In the genomic region with DNA sequence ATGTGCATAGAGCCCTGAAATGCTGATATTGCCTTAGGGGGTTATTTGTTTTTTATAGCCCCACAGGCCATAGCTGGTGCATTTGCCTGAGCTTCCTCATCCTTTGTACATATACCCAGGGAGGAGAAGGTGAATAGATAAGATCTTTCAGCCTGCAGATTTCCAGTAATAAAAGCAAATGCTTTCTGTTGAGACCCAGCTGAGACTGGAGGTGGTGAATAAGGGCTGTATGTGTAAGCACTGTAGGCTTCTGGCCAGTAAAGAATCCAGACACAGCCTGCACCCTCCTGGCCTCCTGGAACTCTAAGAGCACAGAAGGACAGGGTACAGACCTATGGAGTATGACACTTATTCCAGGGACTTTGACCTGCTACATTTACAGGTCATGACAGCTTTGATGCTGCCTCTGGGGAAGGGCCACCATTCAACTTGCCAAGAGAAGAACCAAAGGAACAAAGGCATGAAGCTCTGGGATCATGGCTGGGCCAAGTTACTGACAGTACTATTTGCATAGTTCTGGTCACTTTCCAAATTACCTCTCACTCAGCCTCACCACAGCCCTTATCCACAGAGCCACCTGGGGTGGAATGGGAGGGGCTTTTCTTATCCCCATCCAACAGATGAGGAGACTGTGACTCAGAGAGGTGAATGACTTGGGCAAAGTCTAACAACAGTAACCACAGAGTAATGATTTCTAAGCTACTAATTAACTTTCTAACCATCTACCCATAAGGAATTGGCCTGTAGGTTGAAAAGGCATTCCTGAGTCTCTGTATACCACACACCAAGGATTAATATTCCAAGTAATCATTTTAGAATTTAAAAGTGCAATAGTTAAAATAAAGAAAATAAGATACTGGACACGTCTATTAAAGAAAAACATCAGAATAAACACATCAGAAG, we compare ENCODE assay signal across 12 cellular contexts.
DNase-seq lines count a peak whose midpoint lies in the region; ATAC-seq and TF ChIP-seq lines count a peak whose summit lies in the region.
"Had no signal": no experiment of that assay in that cellular context is flagged by ENCODE, and none has a peak within 500 bp of the region (broad histone marks: within the 10 kb centered on the region; RNA-seq: fewer than 3 reads in every experiment).

No MANE protein-coding gene starts in this region.

- H3K4me1 ChIP-seq in stomach = no peaks in the 10 kb centered on the region
- H3K4me1 ChIP-seq: uterus had no signal

- intact Hi-C loops in stomach (cut with DNase I; ENCODE audit: low total_unique reads) = no loop called here

- DNase-seq in HK-2 (ENCODE audit: unreplicated experiment) (peak; percentile 65), SW480 (ENCODE audit: low spot score) (peak; percentile 89), foreskin fibroblast (peak; percentile 41 to 42), stomach (peak; percentile 39)
- DNase-seq: activated naive CD4-positive, alpha-beta T cell; naive thymus-derived CD4-positive, alpha-beta T cell; NCI-H524 treated with DMSO at 0.1 percent for 48 hours; uterus had no signal

- peaks cover 0 to 9% (median 3%) of the 10 kb centered on the region in 4 donors for H3K9me3 ChIP-seq in stomach
- H3K9me3 ChIP-seq: uterus had no signal

- ATAC-seq in HG02588 (IDR thresholded peaks at IDR 0.05; ENCODE audit: unreplicated experiment) (no peak), GM21825 (IDR thresholded peaks at IDR 0.05; ENCODE audit: unreplicated experiment) (no peak), HG02642 (IDR thresholded peaks at IDR 0.05; ENCODE audit: poor library complexity, unreplicated experiment) (no peak)
- ATAC-seq: naive thymus-derived CD4-positive, alpha-beta T cell had no signal

- 41 to 59% (median 54%) methylated on average over 1 of the region's 1 CpG for WGBS in stomach, 5 donors

- TF ChIP-seq CTCF in foreskin fibroblast (IDR thresholded peaks at IDR 0.05; ENCODE audit: low read depth, low read length) (no peak), stomach (IDR thresholded peaks at IDR 0.05) (no peak)

- H3K27ac ChIP-seq in stomach = peak overlapping the region in 3 of 5 donors; percentile 1 to 63 (median 47)
- H3K27ac ChIP-seq: skin epidermis, uterus had no signal

- no peak overlapping the region for H3K4me3 ChIP-seq in foreskin fibroblast (ENCODE audit: low read depth in 1 of 2, low read length in 2 of 2)
- H3K4me3 ChIP-seq in stomach = no peak overlapping the region
- H3K4me3 ChIP-seq: skin epidermis, uterus had no signal

- H3K27me3 ChIP-seq in stomach = no peaks in the 10 kb centered on the region
- H3K27me3 ChIP-seq: uterus had no signal

- H3K36me3 ChIP-seq in stomach = no peaks in the 10 kb centered on the region
- H3K36me3 ChIP-seq: uterus had no signal

- TF ChIP-seq EP300 in stomach (IDR thresholded peaks at IDR 0.05) = no peak

- no peak for TF ChIP-seq POLR2A in stomach (IDR thresholded peaks at IDR 0.05)

Comparison
In these comparisons a context has a peak if more than half of its experiments do, and no peak if none do; other contexts are left out.
1. DNase-seq: peak in every context shown above with its lines; median percentile 89 in SW480; 65 in HK-2; 42 in foreskin fibroblast; 39 in stomach.